ENCODE assay signal across 8 cellular contexts in the genomic region with DNA sequence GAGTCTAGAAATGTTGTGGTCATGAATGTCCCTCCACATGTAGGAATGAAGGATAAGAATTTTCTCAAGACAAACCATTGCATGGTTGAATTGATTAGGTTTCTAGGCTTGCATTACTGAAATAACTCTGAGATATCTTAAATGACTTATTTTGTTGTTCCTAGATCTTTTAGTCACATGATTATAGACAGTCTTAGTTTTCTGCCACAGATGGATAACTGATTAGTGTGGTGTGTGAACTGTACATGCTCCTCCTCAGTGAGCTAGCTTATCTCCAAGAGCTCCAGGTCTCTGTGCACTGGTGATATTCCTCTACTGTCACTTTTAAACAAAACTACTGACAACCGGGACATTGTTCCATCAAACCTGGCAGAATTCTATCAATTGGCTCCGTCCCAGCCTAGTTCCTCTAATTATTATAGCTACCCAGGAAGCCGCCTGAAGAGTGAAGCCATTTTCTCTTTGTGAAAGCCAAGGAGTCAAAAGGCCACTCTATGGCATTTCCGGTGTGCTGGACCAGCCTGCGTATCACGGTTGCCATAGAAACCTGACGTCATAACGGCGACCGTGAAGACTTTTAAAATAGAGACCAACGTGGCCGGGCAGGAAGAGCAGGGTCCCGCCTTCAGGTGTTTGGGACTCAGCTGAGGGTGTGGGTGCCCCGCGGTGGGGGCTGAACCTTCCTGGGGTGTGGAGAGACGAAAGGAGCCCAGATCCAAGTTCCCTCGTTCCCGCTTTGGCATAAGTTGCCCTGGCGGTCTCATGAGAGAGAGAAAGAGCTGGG. TPM values are rescaled to one million over a fixed set of nuclear protein-coding genes. Genes with fewer than 3 reads are reported as not detected.
DNase-seq lines count a peak whose midpoint lies in the region; ATAC-seq and TF ChIP-seq lines count a peak whose summit lies in the region.

No MANE protein-coding gene starts in this region.

- ATAC-seq in Right ventricle myocardium inferior (peak; percentile 39), HG02885 (IDR thresholded peaks at IDR 0.05; ENCODE audit: poor library complexity, unreplicated experiment) (peak; percentile 98)

- no peak for TF ChIP-seq CTCF in epithelial cell of proximal tubule (conservative IDR thresholded peaks at IDR 0.05; ENCODE audit: low read depth, low read length)

- intact Hi-C loops in Right ventricle myocardium inferior (cut with DNase I), result no loop called here
- intact Hi-C loops in cardiac septum (cut with DNase I), result no loop called here

- H3K4me3 ChIP-seq in epithelial cell of proximal tubule (ENCODE audit: low read depth, low read length), result peak overlapping the region; percentile 78

- peak; percentile 65 for DNase-seq in Right ventricle myocardium inferior (ENCODE audit: missing footprints)
- DNase-seq in cardiac septum (ENCODE audit: low spot score), result no peak
- peak; percentile 27 for DNase-seq in NCI-H2107 (lab: John Stamatoyannopoulos, UW)
- DNase-seq in activated CD4-positive, alpha-beta T cell treated with anti-CD3 and anti-CD28 coated beads, Interleukin-2, amount 50 U/mL, for 1 hour, result peak; percentile 20
- DNase-seq in epithelial cell of proximal tubule (ENCODE audit: low read depth), result peak; percentile 73
- peak; percentile 70 for DNase-seq in mucosa of gallbladder (ENCODE audit: low spot score)
- peak; percentile 5 for DNase-seq in stimulated activated naive CD4-positive, alpha-beta T cell treated with Interleukin-2 at 50 U/mL for 16 hours (lab: John Stamatoyannopoulos, UW)

RNA-seq across cellular contexts. Expression of a gene that starts 28.1 kb away (rescaled TPM):
- total RNA-seq in Right ventricle myocardium inferior, result 158 TPM
- 80.2 TPM for total RNA-seq in cardiac septum
- 168 and 261 TPM in 2 replicates for total RNA-seq in epithelial cell of proximal tubule
- 96.0 TPM for total RNA-seq in mucosa of gallbladder

RNA-seq across cellular contexts. Expression of a gene that starts 48.1 kb away (rescaled TPM):
- total RNA-seq in Right ventricle myocardium inferior (23.4 TPM), cardiac septum (28.6 TPM), epithelial cell of proximal tubule (88.0 and 161 TPM in 2 replicates), mucosa of gallbladder (28.4 TPM)
